ENCODE assay signal across 8 cellular contexts in the genomic region with DNA sequence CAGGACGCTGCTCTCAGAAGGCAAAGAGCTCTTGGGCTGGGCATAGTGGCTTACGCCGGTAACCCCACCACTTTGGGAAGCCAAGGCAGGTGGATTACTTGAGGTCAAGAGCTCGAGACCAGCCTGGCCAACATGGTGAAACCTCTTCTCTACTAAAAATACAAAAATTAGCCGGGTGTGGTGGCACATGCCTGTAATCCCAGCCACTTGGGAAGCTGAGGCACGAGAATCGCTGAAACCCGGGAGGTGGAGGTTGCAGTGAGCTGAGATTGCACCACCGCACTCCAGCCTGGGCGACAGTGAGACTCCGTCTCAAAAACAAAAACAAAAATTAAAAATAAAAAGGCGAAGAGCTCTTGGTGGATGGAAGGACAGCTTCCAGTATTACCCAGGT. TPM values are rescaled to one million over a fixed set of nuclear protein-coding genes. Genes with fewer than 3 reads are reported as not detected.
DNase-seq lines count a peak whose midpoint lies in the region; ATAC-seq and TF ChIP-seq lines count a peak whose summit lies in the region.
"Not testable (repeated sequence)": the region's sequence is repeated elsewhere in the genome, so short reads cannot be mapped to it uniquely, and the experiment has no call there.

No MANE protein-coding gene starts in this region.

- not testable (repeated sequence) for TF ChIP-seq RAD21 in SK-N-SH (IDR thresholded peaks at IDR 0.05; ENCODE audit: low read length)

- POLR2A ChIA-PET in AG04450 (lab: Yijun Ruan, JAX), result not testable (repeated sequence)
- POLR2A ChIA-PET in HEK293T (lab: Yijun Ruan, JAX), result interaction anchor here (0.8 to 2.1 kb wide), 2 partner anchors 23 to 35 kb away, joined by 3 to 9 read pairs; partner anchors contain the start of gene GRPEL1
- POLR2A ChIA-PET in SK-N-SH (lab: Yijun Ruan, JAX), result interaction anchor here (1.1 kb wide), 1 partner anchor 35 kb away, joined by 3 read pairs; the partner anchor contains the start of gene GRPEL1

- CTCF ChIA-PET in AG04450 (lab: Charles Lee) (interaction anchor here (0.8 to 2.8 kb wide), 13 partner anchors 9 to 277 kb away, joined by 3 to 20 read pairs (median 8); no protein-coding TSS in a partner anchor), HEK293T (lab: Yijun Ruan, JAX) (interaction anchor here (0.5 to 2.2 kb wide), 11 partner anchors 8 to 893 kb away, joined by 3 to 12 read pairs (median 4); no protein-coding TSS in a partner anchor), SK-N-SH (lab: Yijun Ruan, JAX) (interaction anchor here (0.6 to 2.8 kb wide), 23 partner anchors 9 to 319 kb away, joined by 3 to 14 read pairs (median 5); partner anchors contain the start of gene GRPEL1)

- H3K27me3 Mint-ChIP-seq in activated naive CD4-positive, alpha-beta T cell treated with anti-CD3 and anti-CD28 coated beads, Interleukin-2, amount 50 U/mL, for 24 hours; stimulated activated memory B cell treated with anti-CD40 and anti-IgM and Interleukin-4, amounts not matched to agents 10 μg/mL and 1 μg/mL and 100 μg/mL, for 72 hours: not testable (repeated sequence)
- peaks cover 23% of the 10 kb centered on the region for H3K27me3 Mint-ChIP-seq in nephron (ENCODE audit: low read depth)

- not testable (repeated sequence) for TF ChIP-seq EP300 in SK-N-SH (IDR thresholded peaks at IDR 0.05; ENCODE audit: borderline replicate concordance in 1 of 2, low read depth in 1 of 2, low read length in 1 of 2)

- H3K27ac ChIP-seq in AG04450 (ENCODE audit: low read depth, low read length); SK-N-SH (ENCODE audit: low read depth in 2 of 2, low read length in 1 of 2); ectodermal cell (ENCODE audit: insufficient read depth, low read depth, low read length, poor library complexity, severe bottlenecking): not testable (repeated sequence)

- H3K4me1 ChIP-seq in SK-N-SH (ENCODE audit: control insufficient read depth in 1 of 2, insufficient read depth in 2 of 2, low read depth in 1 of 2, low read length in 1 of 2), result peaks cover 7 to 21% of the 10 kb centered on the region in 2 experiments; a peak in 2 of 4 replicates
- H3K4me1 ChIP-seq in ectodermal cell (ENCODE audit: control insufficient read depth, insufficient read depth, low read length), result not testable (repeated sequence)

- H3F3A ChIP-seq in SK-N-SH (replicated peaks; ENCODE audit: insufficient read depth), result not testable (repeated sequence)

- DNase-seq in AG04450 (ENCODE audit: low read depth, low spot score); HEK293T (ENCODE audit: extremely low spot score); SK-N-SH: not testable (repeated sequence)

- H3K9me3 Mint-ChIP-seq in activated naive CD4-positive, alpha-beta T cell treated with anti-CD3 and anti-CD28 coated beads, Interleukin-2, amount 50 U/mL, for 24 hours; nephron; stimulated activated memory B cell treated with anti-CD40 and anti-IgM and Interleukin-4, amounts not matched to agents 10 μg/mL and 1 μg/mL and 100 μg/mL, for 72 hours: not testable (repeated sequence)

- H4K20me1 ChIP-seq in SK-N-SH (ENCODE audit: insufficient read depth), result not testable (repeated sequence)

- not testable (repeated sequence) for H3K9me3 ChIP-seq in AG04450 (ENCODE audit: control insufficient read depth, insufficient read depth, low read length); SK-N-SH; ectodermal cell (ENCODE audit: control insufficient read depth, low read length); iPS-18c (ENCODE audit: control insufficient read depth, insufficient read depth, low read length)

- not testable (repeated sequence) for TF ChIP-seq CTCF in AG04450 (IDR thresholded peaks at IDR 0.05; ENCODE audit: low read depth, low read length); SK-N-SH (IDR thresholded peaks at IDR 0.05); nephron (IDR thresholded peaks at IDR 0.05; ENCODE audit: unreplicated experiment in 3 of 3)

- H3K79me2 ChIP-seq in SK-N-SH (ENCODE audit: insufficient read depth), result not testable (repeated sequence)

- H2AFZ ChIP-seq in SK-N-SH (ENCODE audit: low read depth), result peak overlapping the region; percentile 97

- ATAC-seq in stimulated activated memory B cell treated with anti-CD40 and anti-IgM and Interleukin-4, amounts not matched to agents 10 μg/mL and 1 μg/mL and 100 μg/mL, for 72 hours, result not testable (repeated sequence)

- H3K9ac ChIP-seq in SK-N-SH, result peak overlapping the region; percentile 73

- 44% methylated on average over 12 of the region's 12 CpGs for WGBS in SK-N-SH (ENCODE audit: low lambda C conversion rate)
- WGBS in ectodermal cell, 2 experiments, result 72 to 74% methylated on average over 12 of the region's 12 CpGs

- H3K4me3 Mint-ChIP-seq in activated naive CD4-positive, alpha-beta T cell treated with anti-CD3 and anti-CD28 coated beads, Interleukin-2, amount 50 U/mL, for 24 hours, result peak overlapping the region; percentile 88
- peak overlapping the region; percentile 88 to 89 (median 88) for H3K4me3 Mint-ChIP-seq in nephron
- H3K4me3 Mint-ChIP-seq in stimulated activated memory B cell treated with anti-CD40 and anti-IgM and Interleukin-4, amounts not matched to agents 10 μg/mL and 1 μg/mL and 100 μg/mL, for 72 hours, result peak overlapping the region; percentile 97

- not testable (repeated sequence) for H3K36me3 Mint-ChIP-seq in activated naive CD4-positive, alpha-beta T cell treated with anti-CD3 and anti-CD28 coated beads, Interleukin-2, amount 50 U/mL, for 24 hours; nephron (ENCODE audit: low read depth); stimulated activated memory B cell treated with anti-CD40 and anti-IgM and Interleukin-4, amounts not matched to agents 10 μg/mL and 1 μg/mL and 100 μg/mL, for 72 hours

- not testable (repeated sequence) for H3K4me1 Mint-ChIP-seq in activated naive CD4-positive, alpha-beta T cell treated with anti-CD3 and anti-CD28 coated beads, Interleukin-2, amount 50 U/mL, for 24 hours
- peaks cover 29% of the 10 kb centered on the region for H3K4me1 Mint-ChIP-seq in nephron
- peaks cover 27% of the 10 kb centered on the region for H3K4me1 Mint-ChIP-seq in stimulated activated memory B cell treated with anti-CD40 and anti-IgM and Interleukin-4, amounts not matched to agents 10 μg/mL and 1 μg/mL and 100 μg/mL, for 72 hours

- H3K4me3 ChIP-seq in AG04450 (ENCODE audit: low read depth, low read length) (peak overlapping the region; percentile 70), SK-N-SH (ENCODE audit: low read depth in 2 of 2, low read length in 1 of 2) (peak overlapping the region; percentile 68 to 82), ectodermal cell (ENCODE audit: insufficient read depth, low read depth, low read length) (peak overlapping the region; percentile 57), iPS-18c (ENCODE audit: insufficient read depth, low read depth, low read length) (peak overlapping the region; percentile 75)

- not testable (repeated sequence) for H3K36me3 ChIP-seq in SK-N-SH (replicated peaks in 1 of 2; ENCODE audit: control insufficient read depth in 1 of 2, insufficient read depth in 2 of 2, low read length in 1 of 2); ectodermal cell (ENCODE audit: control insufficient read depth, insufficient read depth, low read length)

- not testable (repeated sequence) for H3K27ac Mint-ChIP-seq in activated naive CD4-positive, alpha-beta T cell treated with anti-CD3 and anti-CD28 coated beads, Interleukin-2, amount 50 U/mL, for 24 hours
- H3K27ac Mint-ChIP-seq in nephron, result peak overlapping the region in 2 of 3 experiments; percentile 38 to 75
- H3K27ac Mint-ChIP-seq in stimulated activated memory B cell treated with anti-CD40 and anti-IgM and Interleukin-4, amounts not matched to agents 10 μg/mL and 1 μg/mL and 100 μg/mL, for 72 hours, result peak overlapping the region; percentile 75

- H3K27me3 ChIP-seq in AG04450 (ENCODE audit: control insufficient read depth, insufficient read depth, low read length) (peaks cover 27% of the 10 kb centered on the region), ectodermal cell (ENCODE audit: control insufficient read depth, insufficient read depth, low read length, poor library complexity, severe bottlenecking) (peaks cover 14% of the 10 kb centered on the region)
- not testable (repeated sequence) for H3K27me3 ChIP-seq in SK-N-SH (ENCODE audit: insufficient read depth)

- peak overlapping the region; percentile 98 for H3K4me2 ChIP-seq in SK-N-SH

- H3K9me2 ChIP-seq in SK-N-SH, result not testable (repeated sequence)

TF ChIP-seq in HEK293T, 16 proteins besides CTCF, POLR2A, EP300 and RAD21:
- peak; percentile 8; the same call in 1 of the 2 replicates for TF ChIP-seq L3MBTL2 (conservative IDR thresholded peaks at IDR 0.05)

RNA-seq across cellular contexts. Expression of gene GRPEL1, which starts 34.6 kb away (rescaled TPM):
- polyA plus RNA-seq in AG04450 (2011; rRNA removed) (34.5 and 39.4 TPM in 2 replicates), SK-N-SH (2012; rRNA removed) (29.8 and 32.8 TPM in 2 replicates)
- polyA minus RNA-seq in AG04450 (2011; rRNA and poly(A)+ RNA removed), result 16.2 and 20.5 TPM in 2 replicates
- polyA plus RNA-seq in SK-N-SH (2012; cell fraction: cytosol; rRNA removed), result 40.0 and 49.0 TPM in 2 replicates
- 13.1 and 20.5 TPM in 2 replicates for polyA plus RNA-seq in SK-N-SH (2012; cell fraction: nucleus; rRNA removed)
- 26.6 TPM for polyA plus RNA-seq in ectodermal cell (2013, experiment 1 of 4)
- polyA plus RNA-seq in ectodermal cell (2013, experiment 2 of 4), result 24.0 TPM
- polyA plus RNA-seq in ectodermal cell (2013, experiment 3 of 4), result 18.5 TPM
- polyA plus RNA-seq in ectodermal cell (2013, experiment 4 of 4), result 17.9 TPM

RNA-seq across cellular contexts. Expression of gene TADA2B, which starts 59.3 kb away (rescaled TPM):
- polyA plus RNA-seq in AG04450 (2011; rRNA removed) (6.4 and 6.5 TPM in 2 replicates), SK-N-SH (2012; rRNA removed) (6.0 and 8.0 TPM in 2 replicates)
- polyA minus RNA-seq in AG04450 (2011; rRNA and poly(A)+ RNA removed), result 5.7 and 6.0 TPM in 2 replicates
- polyA plus RNA-seq in SK-N-SH (2012; cell fraction: cytosol; rRNA removed), result 7.2 and 8.0 TPM in 2 replicates
- 6.0 and 7.2 TPM in 2 replicates for polyA plus RNA-seq in SK-N-SH (2012; cell fraction: nucleus; rRNA removed)
- polyA plus RNA-seq in ectodermal cell (2013, experiment 1 of 4), result 17.7 TPM
- polyA plus RNA-seq in ectodermal cell (2013, experiment 2 of 4), result 15.1 TPM
- polyA plus RNA-seq in ectodermal cell (2013, experiment 3 of 4), result 13.5 TPM
- polyA plus RNA-seq in ectodermal cell (2013, experiment 4 of 4), result 14.6 TPM
